In genomic region chr16:87219287-87219909, GRCh38 we compare ENCODE assay signal across 26 cellular contexts.
"Had no signal": no experiment of that assay in that cellular context is flagged by ENCODE, and none has a peak within 500 bp of the region (broad histone marks: within the 10 kb centered on the region; RNA-seq: fewer than 3 reads in every experiment).

No MANE protein-coding gene starts in this region.

- H3K4me3 ChIP-seq: ascending aorta, breast epithelium, coronary artery, dorsolateral prefrontal cortex, esophagus squamous epithelium, gastroesophageal sphincter, heart right ventricle had no signal

- H3K27me3 ChIP-seq: ascending aorta, breast epithelium had no signal

- ATAC-seq: activated CD8-positive, alpha-beta memory T cell treated with anti-CD3 and anti-CD28 coated beads, Interleukin-2, amount 10 ng/mL, durations not matched to agents 7 days and 5 days; activated CD8-positive, alpha-beta T cell treated with anti-CD3 and anti-CD28 coated beads, Interleukin-2, amount 10 ng/mL, durations not matched to agents 7 days and 5 days; activated naive CD4-positive, alpha-beta T cell treated with anti-CD3 and anti-CD28 coated beads, Interleukin-2, amount 50 U/mL, for 72 hours; gastroesophageal sphincter; heart right ventricle had no signal

- H3K4me1 ChIP-seq: breast epithelium, esophagus squamous epithelium, gastroesophageal sphincter, heart right ventricle had no signal

- H3K27ac ChIP-seq: ascending aorta, breast epithelium, coronary artery, dorsolateral prefrontal cortex, esophagus squamous epithelium, gastroesophageal sphincter, heart right ventricle had no signal

- H3K36me3 ChIP-seq: ascending aorta, breast epithelium, esophagus squamous epithelium, gastroesophageal sphincter, heart right ventricle had no signal

- DNase-seq: activated CD4-positive, alpha-beta memory T cell treated with anti-CD3 and anti-CD28 coated beads for 36 hours; activated CD4-positive, alpha-beta T cell treated with anti-CD3 and anti-CD28 coated beads for 1 hour; activated CD4-positive, alpha-beta T cell treated with anti-CD3 and anti-CD28 coated beads for 4 hours; activated CD4-positive, alpha-beta T cell treated with anti-CD3 and anti-CD28 coated beads, Interleukin-2, amount 10 ng/mL, durations not matched to agents 7 days and 5 days; activated CD8-positive, alpha-beta memory T cell treated with anti-CD3 and anti-CD28 coated beads, Interleukin-2, amount 10 ng/mL, durations not matched to agents 7 days and 5 days; activated CD8-positive, alpha-beta memory T cell treated with anti-CD3 and anti-CD28 coated beads, Interleukin-2, amount 50 U/mL, for 4 hours; activated CD8-positive, alpha-beta T cell treated with anti-CD3 and anti-CD28 coated beads, Interleukin-2, amount 10 ng/mL, durations not matched to agents 7 days and 5 days; activated effector memory CD4-positive, alpha-beta T cell treated with anti-CD3 and anti-CD28 coated beads, Interleukin-2, amount 50 U/mL, for 16 hours; activated naive CD4-positive, alpha-beta T cell; activated naive CD4-positive, alpha-beta T cell treated with anti-CD3 and anti-CD28 coated beads, Interleukin-2, amount 10 ng/mL, durations not matched to agents 7 days and 5 days; activated naive CD8-positive, alpha-beta T cell treated with anti-CD3 and anti-CD28 coated beads, Interleukin-2, amount 10 ng/mL, durations not matched to agents 7 days and 5 days; activated T-cell treated with anti-CD3 and anti-CD28 coated beads, Interleukin-2, amount 50 U/mL, for 1 hour; activated T-cell treated with anti-CD3 and anti-CD28 coated beads, Interleukin-2, amount 50 U/mL, for 48 hours; dorsolateral prefrontal cortex; effector memory CD4-positive, alpha-beta T cell; endodermal cell; erythroblast; esophagus squamous epithelium; foreskin melanocyte; heart right ventricle; T-helper 2 cell had no signal

- H3K9me3 ChIP-seq: ascending aorta, breast epithelium, esophagus squamous epithelium, gastroesophageal sphincter, heart right ventricle had no signal
